ENCODE assay signal across 8 cellular contexts in genomic region chr3:139629033-139629432, GRCh38. TPM values are rescaled to one million over a fixed set of nuclear protein-coding genes. Genes with fewer than 3 reads are reported as not detected.
DNase-seq lines count a peak whose midpoint lies in the region; ATAC-seq and TF ChIP-seq lines count a peak whose summit lies in the region.

No MANE protein-coding gene starts in this region.

- H3K36me3 Mint-ChIP-seq in activated naive CD8-positive, alpha-beta T cell treated with anti-CD3 and anti-CD28 coated beads for 36 hours, result peaks cover 2% of the 10 kb centered on the region
- H3K36me3 Mint-ChIP-seq in stimulated activated effector memory CD8-positive, alpha-beta T cell treated with anti-CD3 and anti-CD28 coated beads, Interleukin-12 subunit alpha, Interleukin-12 subunit beta, amount 100 ng/mL, for 72 hours, result no peaks in the 10 kb centered on the region

- TF ChIP-seq POLR2A in vagina (IDR thresholded peaks at IDR 0.05), result no peak

- H3K4me3 ChIP-seq in vagina, result no peak overlapping the region

- H3K4me1 ChIP-seq in vagina, result no peaks in the 10 kb centered on the region

- H3K27me3 ChIP-seq in vagina, result no peaks in the 10 kb centered on the region

- intact Hi-C loops in vagina (cut with DNase I), result no loop called here

- peak; percentile 54 for TF ChIP-seq CTCF in C4-2B (conservative IDR thresholded peaks at IDR 0.05)
- TF ChIP-seq CTCF in vagina (IDR thresholded peaks at IDR 0.05), result no peak

- H3K27ac ChIP-seq in C4-2B (no peak overlapping the region), vagina (no peak overlapping the region)

- no peak overlapping the region for H3K27ac Mint-ChIP-seq in activated naive CD8-positive, alpha-beta T cell treated with anti-CD3 and anti-CD28 coated beads for 36 hours
- H3K27ac Mint-ChIP-seq in stimulated activated effector memory CD8-positive, alpha-beta T cell treated with anti-CD3 and anti-CD28 coated beads, Interleukin-12 subunit alpha, Interleukin-12 subunit beta, amount 100 ng/mL, for 72 hours, result no peak overlapping the region

- H3K4me1 Mint-ChIP-seq in activated naive CD8-positive, alpha-beta T cell treated with anti-CD3 and anti-CD28 coated beads for 36 hours, result no peaks in the 10 kb centered on the region
- H3K4me1 Mint-ChIP-seq in stimulated activated effector memory CD8-positive, alpha-beta T cell treated with anti-CD3 and anti-CD28 coated beads, Interleukin-12 subunit alpha, Interleukin-12 subunit beta, amount 100 ng/mL, for 72 hours, result no peaks in the 10 kb centered on the region

- peak; percentile 22 for DNase-seq in HK-2 (ENCODE audit: unreplicated experiment)
- DNase-seq in activated naive CD8-positive, alpha-beta T cell treated with anti-CD3 and anti-CD28 coated beads for 36 hours, result peak; percentile 6
- peak in 1 of 2 donors; percentile 49 for DNase-seq in stimulated activated effector memory CD8-positive, alpha-beta T cell treated with anti-CD3 and anti-CD28 coated beads, Interleukin-12 subunit alpha, Interleukin-12 subunit beta, amount 100 ng/mL, for 72 hours (ENCODE audit: low spot score in 2 of 2)
- no peak for DNase-seq in vagina (ENCODE audit: extremely low spot score in 2 of 2)
- no peak for DNase-seq in NCI-H526 treated with DMSO at 0.1 percent for 48 hours (lab: John Stamatoyannopoulos, UW)
- DNase-seq in NCI-H2227 (lab: John Stamatoyannopoulos, UW; ENCODE audit: unreplicated experiment), result no peak

- H3K9me3 Mint-ChIP-seq in activated naive CD8-positive, alpha-beta T cell treated with anti-CD3 and anti-CD28 coated beads for 36 hours, result no peaks in the 10 kb centered on the region
- no peaks in the 10 kb centered on the region for H3K9me3 Mint-ChIP-seq in stimulated activated effector memory CD8-positive, alpha-beta T cell treated with anti-CD3 and anti-CD28 coated beads, Interleukin-12 subunit alpha, Interleukin-12 subunit beta, amount 100 ng/mL, for 72 hours

- no peaks in the 10 kb centered on the region for H3K27me3 Mint-ChIP-seq in activated naive CD8-positive, alpha-beta T cell treated with anti-CD3 and anti-CD28 coated beads for 36 hours

- H3K4me3 Mint-ChIP-seq in activated naive CD8-positive, alpha-beta T cell treated with anti-CD3 and anti-CD28 coated beads for 36 hours, result no peak overlapping the region
- no peak overlapping the region for H3K4me3 Mint-ChIP-seq in stimulated activated effector memory CD8-positive, alpha-beta T cell treated with anti-CD3 and anti-CD28 coated beads, Interleukin-12 subunit alpha, Interleukin-12 subunit beta, amount 100 ng/mL, for 72 hours

- peak; percentile 55 for ATAC-seq in GM18519 (IDR thresholded peaks at IDR 0.05; ENCODE audit: low FRiP score, unreplicated experiment)
- ATAC-seq in stimulated activated effector memory CD8-positive, alpha-beta T cell treated with anti-CD3 and anti-CD28 coated beads, Interleukin-12 subunit alpha, Interleukin-12 subunit beta, amount 100 ng/mL, for 72 hours, result peak; percentile 43

- no peaks in the 10 kb centered on the region for H3K9me3 ChIP-seq in vagina

- H3K36me3 ChIP-seq in vagina, result no peaks in the 10 kb centered on the region

RNA-seq across cellular contexts. Expression of gene NMNAT3, which starts 48.7 kb away (rescaled TPM):
- 1 to 10 TPM; 3.6 to 5.5 TPM for total RNA-seq in activated naive CD8-positive, alpha-beta T cell treated with anti-CD3 and anti-CD28 coated beads for 36 hours
- 17.4 TPM for total RNA-seq in vagina

Comparison
In these comparisons a context has a peak if more than half of its experiments do, and no peak if none do; other contexts are left out.
1. DNase-seq: peak in HK-2 (single experiment) and activated naive CD8-positive, alpha-beta T cell treated with anti-CD3 and anti-CD28 coated beads for 36 hours (single experiment); none in vagina (0 of 2), NCI-H526 treated with DMSO at 0.1 percent for 48 hours (single experiment) and NCI-H2227 (single experiment).